ENCODE assay signal across 8 cellular contexts in the genomic region with DNA sequence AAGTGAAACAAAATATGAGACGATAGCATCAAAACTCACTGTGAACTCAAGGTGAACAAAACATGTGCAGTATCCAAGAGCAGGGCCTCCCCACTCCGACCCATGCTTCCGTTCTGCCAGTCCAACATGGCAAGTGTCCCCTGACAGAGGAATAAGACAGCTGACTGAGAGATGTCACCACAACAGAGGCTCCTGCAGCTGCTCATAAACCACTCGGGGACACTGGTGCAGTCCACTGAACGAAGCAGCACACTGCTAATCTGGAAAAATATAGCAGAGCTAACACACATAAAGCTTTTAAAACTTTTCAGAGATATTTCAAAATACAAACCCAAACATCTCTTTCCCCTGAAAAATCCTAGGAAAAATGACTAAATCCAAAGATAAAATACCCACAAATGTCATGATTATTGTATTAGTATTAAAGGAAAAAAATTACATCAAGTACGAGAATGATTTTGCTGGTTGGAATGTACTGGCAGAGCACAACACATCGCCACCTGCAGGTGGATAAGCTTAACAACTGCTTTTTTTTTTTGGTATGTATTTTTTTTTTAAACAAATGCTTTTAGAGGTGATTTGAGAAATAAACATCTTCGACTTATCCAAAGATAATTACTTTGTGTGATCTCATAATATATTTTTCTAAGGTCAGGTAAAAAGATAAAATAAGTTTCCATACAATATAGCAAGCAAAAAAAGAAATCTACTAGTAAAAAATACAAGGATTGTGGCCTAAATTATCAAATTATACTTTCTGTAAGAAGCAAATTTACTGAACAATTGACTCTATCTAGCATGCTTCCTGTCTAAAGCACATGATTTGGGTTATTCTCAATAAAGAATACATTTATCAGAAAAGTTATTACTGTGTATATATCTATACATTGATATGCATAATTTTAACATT.
DNase-seq lines count a peak whose midpoint lies in the region; ATAC-seq and TF ChIP-seq lines count a peak whose summit lies in the region.

No MANE protein-coding gene starts in this region.

- CTCF ChIA-PET in HEK293T (lab: Yijun Ruan, JAX) = interaction anchor here (0.6 to 1.3 kb wide), 14 partner anchors 10 to 893 kb away, joined by 3 to 8 read pairs (median 4); no protein-coding TSS in a partner anchor

- H3K27ac ChIP-seq in coronary artery = peak overlapping the region; percentile 14 to 69

- DNase-seq in DMS153 (lab: John Stamatoyannopoulos, UW) = peak; percentile 32
- DNase-seq in HEK293T (ENCODE audit: extremely low spot score) = peak; percentile 41
- peak; percentile 74 for DNase-seq in OCI-M1 (lab: John Stamatoyannopoulos, UW)
- no peak for DNase-seq in coronary artery (ENCODE audit: low spot score)
- peak; percentile 64 for DNase-seq in medulla oblongata (ENCODE audit: extremely low spot score)
- DNase-seq in T1000 (lab: John Stamatoyannopoulos, UW) = no peak

- H3K4me3 ChIP-seq in coronary artery = no peak overlapping the region

- ATAC-seq in GM21529 (IDR thresholded peaks at IDR 0.05; ENCODE audit: unreplicated experiment) (no peak), HG03442 (IDR thresholded peaks at IDR 0.05; ENCODE audit: unreplicated experiment) (no peak)

- peak; percentile 55 for TF ChIP-seq CTCF in coronary artery (IDR thresholded peaks at IDR 0.05)

- POLR2A ChIA-PET in HEK293T (lab: Yijun Ruan, JAX) = interaction anchor here (1.8 kb wide), 1 partner anchor 19 kb away, joined by 12 read pairs; a partner anchor contains a TSS

TF ChIP-seq in HEK293T, 16 proteins besides CTCF, POLR2A, EP300 and RAD21:
- TF ChIP-seq LEF1 (IDR thresholded peaks at IDR 0.05; ENCODE audit: borderline replicate concordance) (no peak), FOXM1 (IDR thresholded peaks at IDR 0.05; ENCODE audit: borderline replicate concordance) (no peak), CTBP1 (IDR thresholded peaks at IDR 0.05; ENCODE audit: borderline replicate concordance) (no peak), SP1 (IDR thresholded peaks at IDR 0.05) (no peak), ZNF384 (IDR thresholded peaks at IDR 0.05) (peak; percentile 91), ARNT (IDR thresholded peaks at IDR 0.05) (no peak)

Comparison
In these comparisons a context has a peak if more than half of its experiments do, and no peak if none do; other contexts are left out.
1. DNase-seq: peak in DMS153 (single experiment), HEK293T (single experiment), OCI-M1 (single experiment) and medulla oblongata (single experiment); none in coronary artery (single experiment) and T1000 (single experiment).